ENCODE assay signal across 10 cellular contexts in the genomic region with DNA sequence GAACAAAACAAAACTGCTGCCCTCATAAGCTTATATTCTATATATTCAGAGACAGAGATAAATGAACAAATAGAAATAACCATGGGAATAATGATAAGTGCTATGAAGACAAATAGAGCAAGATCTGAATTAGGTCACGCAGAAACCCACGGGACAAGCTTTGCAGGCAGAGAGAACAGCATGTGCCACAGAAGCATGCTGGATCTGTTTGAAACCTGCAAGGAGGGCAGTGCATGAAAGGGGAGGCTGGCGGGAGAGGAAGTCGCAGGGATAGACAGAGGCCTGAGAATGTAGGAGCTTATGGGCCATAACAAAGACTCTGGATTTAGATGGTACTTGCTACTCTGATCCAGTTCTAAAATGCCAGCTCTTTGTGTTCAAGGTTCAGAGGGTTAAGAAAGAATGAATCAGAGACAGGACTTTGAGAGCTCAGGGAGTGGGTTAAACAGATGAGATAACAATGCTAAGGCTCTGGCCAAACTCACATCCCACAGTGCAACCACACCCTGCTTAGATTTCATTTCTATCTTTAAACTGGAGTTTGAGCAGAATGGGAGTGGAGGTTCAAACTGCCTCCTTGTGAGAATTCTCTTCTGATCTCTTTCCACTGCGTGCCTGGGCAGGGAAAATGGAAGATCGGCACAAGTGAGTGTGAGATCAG. TPM values are rescaled to one million over a fixed set of nuclear protein-coding genes. Genes with fewer than 3 reads are reported as not detected.
DNase-seq lines count a peak whose midpoint lies in the region; ATAC-seq, FAIRE-seq and TF ChIP-seq lines count a peak whose summit lies in the region.
"Had no signal": no experiment of that assay in that cellular context is flagged by ENCODE, and none has a peak within 500 bp of the region (broad histone marks: within the 10 kb centered on the region; RNA-seq: fewer than 3 reads in every experiment).

No MANE protein-coding gene starts in this region.

- no peaks in the 10 kb centered on the region for H3K9me1 ChIP-seq in keratinocyte (ENCODE audit: control insufficient read depth, extremely low read depth, insufficient read depth, low read length)

- no peak overlapping the region for H3K9ac ChIP-seq in keratinocyte (ENCODE audit: control insufficient read depth, extremely low read depth, insufficient read depth, low read length)

- no peak for TF ChIP-seq CTCF in keratinocyte (optimal IDR thresholded peaks at IDR 0.05 in 1 of 3, IDR thresholded peaks at IDR 0.05 in 1 of 3, conservative IDR thresholded peaks at IDR 0.05 in 1 of 3; ENCODE audit: extremely low read depth in 1 of 3, insufficient read depth in 2 of 3, low read length in 3 of 3)

- H2AFZ ChIP-seq in ACC112 (ENCODE audit: low read length, unreplicated experiment) (peak overlapping the region; percentile 57), keratinocyte (ENCODE audit: control insufficient read depth, low read length) (peak overlapping the region; percentile 79)

- ATAC-seq in HG03196 (IDR thresholded peaks at IDR 0.05; ENCODE audit: unreplicated experiment), result no peak

- H3K27me3 ChIP-seq in ACC112 (ENCODE audit: insufficient read depth, low read length) (no peaks in the 10 kb centered on the region), keratinocyte (ENCODE audit: control insufficient read depth, extremely low read depth, insufficient read depth, low read length) (no peaks in the 10 kb centered on the region)
- H3K27me3 ChIP-seq: adrenal gland had no signal

- H3K4me2 ChIP-seq in keratinocyte (ENCODE audit: control insufficient read depth, extremely low read depth, insufficient read depth, low read depth, low read length), result peak overlapping the region; percentile 59

- H4K20me1 ChIP-seq in keratinocyte (ENCODE audit: control insufficient read depth, extremely low read depth, insufficient read depth, low read length), result no peaks in the 10 kb centered on the region

- peak; percentile 87 for FAIRE-seq in keratinocyte (lab: Jason Lieb, UNC)

- H3K36me3 ChIP-seq in ACC112 (ENCODE audit: insufficient read depth, low read length) (no peaks in the 10 kb centered on the region), keratinocyte (ENCODE audit: control insufficient read depth in 2 of 2, extremely low read depth in 1 of 2, insufficient read depth in 2 of 2, low read length in 2 of 2) (no peaks in the 10 kb centered on the region)
- H3K36me3 ChIP-seq: adrenal gland had no signal

- H3K9me3 ChIP-seq in keratinocyte (ENCODE audit: control insufficient read depth, low read depth, low read length), result no peaks in the 10 kb centered on the region
- H3K9me3 ChIP-seq: adrenal gland had no signal

- H3K79me2 ChIP-seq in ACC112 (ENCODE audit: control insufficient read depth, insufficient read depth, low read length, unreplicated experiment) (no peaks in the 10 kb centered on the region), keratinocyte (ENCODE audit: control insufficient read depth, insufficient read depth, low read length) (no peaks in the 10 kb centered on the region)

- H3K4me1 ChIP-seq in ACC112 (ENCODE audit: control insufficient read depth, insufficient read depth, low read length, unreplicated experiment) (peaks cover 44% of the 10 kb centered on the region), keratinocyte (ENCODE audit: control insufficient read depth, extremely low read depth, insufficient read depth, low read length) (peaks cover 16% of the 10 kb centered on the region)
- H3K4me1 ChIP-seq: adrenal gland had no signal

- H3K4me3 ChIP-seq in ACC112 (ENCODE audit: low read depth, low read length) (peak overlapping the region; percentile 7; the same call in 1 of the 2 replicates), keratinocyte (ENCODE audit: control insufficient read depth in 2 of 3, extremely low read depth in 1 of 3, insufficient read depth in 2 of 3, low read depth in 1 of 3, low read length in 3 of 3) (no peak overlapping the region)
- H3K4me3 ChIP-seq: adrenal gland had no signal

- DNase-seq in HS-27A (ENCODE audit: low read depth), result peak; percentile 40
- DNase-seq in amniotic epithelial cell (ENCODE audit: low read depth), result peak; percentile 79
- DNase-seq in keratinocyte (ENCODE audit: low read depth, low spot score), result no peak
- no peak for DNase-seq in NCI-H2171 treated with DMSO at 0.1 percent for 48 hours (lab: John Stamatoyannopoulos, UW)
- no peak for DNase-seq in mucosa of gallbladder (ENCODE audit: low spot score)
- DNase-seq in MV-4-11 (lab: John Stamatoyannopoulos, UW), result no peak
- DNase-seq: adrenal gland, H7 had no signal

- H3K27ac ChIP-seq in ACC112 (ENCODE audit: low read depth, low read length), result peak overlapping the region; percentile 59
- H3K27ac ChIP-seq in keratinocyte (ENCODE audit: control insufficient read depth, insufficient read depth, low read length), result peak overlapping the region; percentile 27
- H3K27ac ChIP-seq: adrenal gland had no signal

- dilution Hi-C loops in keratinocyte (cut with MboI; ENCODE audit: extremely low pct_ligation_motif_present, low sequenced_read_pairs), result no loop called here

RNA-seq across cellular contexts. Expression of a gene that starts 49.2 kb away (rescaled TPM):
- polyA plus RNA-seq in keratinocyte, result 23.8 to 45.2 TPM (median 42.4 TPM) in 3 replicates
- 276 TPM for polyA plus RNA-seq in keratinocyte (2011; ENCODE audit: low read depth)
- 17.5 and 26.7 TPM in 2 replicates for polyA plus RNA-seq in keratinocyte (2011; cell fraction: cytosol; rRNA removed)
- 39.5 and 59.5 TPM in 2 replicates for polyA plus RNA-seq in keratinocyte (2011; cell fraction: nucleus; rRNA removed)
- polyA plus RNA-seq in keratinocyte (2012; ENCODE audit: low replicate concordance), result 37.1 and 43.5 TPM in 2 replicates
- 24.4 to 74.1 TPM (median 37.9 TPM) in 3 replicates for polyA minus RNA-seq in keratinocyte
- 35.7 TPM for polyA minus RNA-seq in keratinocyte (2011; cell fraction: cytosol; rRNA and poly(A)+ RNA removed)
- polyA minus RNA-seq in keratinocyte (2011; cell fraction: nucleus; rRNA and poly(A)+ RNA removed), result 64.7 and 149 TPM in 2 replicates
- total RNA-seq in mucosa of gallbladder, result 136 TPM

Comparison
In these comparisons a context has a peak if more than half of its experiments do, and no peak if none do; other contexts are left out.
1. DNase-seq: peak in HS-27A (single experiment) and amniotic epithelial cell (single experiment); none in keratinocyte (single experiment), NCI-H2171 treated with DMSO at 0.1 percent for 48 hours (single experiment), mucosa of gallbladder (single experiment) and MV-4-11 (single experiment).